36 cellular contexts compared by ENCODE assay signal in genomic region chr15:48678851-48679250, GRCh38.
"Had no signal": no experiment of that assay in that cellular context is flagged by ENCODE, and none has a peak within 500 bp of the region (broad histone marks: within the 10 kb centered on the region; RNA-seq: fewer than 3 reads in every experiment).

No MANE protein-coding gene starts in this region.

- H3K4me3 ChIP-seq: MG63 had no signal

- H3K27me3 ChIP-seq: MG63 had no signal

- H3K27ac ChIP-seq: KMS-11 had no signal

- H3K9ac ChIP-seq: KMS-11 had no signal

- H3K9me3 ChIP-seq: MG63 had no signal

- H3K4me2 ChIP-seq: KMS-11 had no signal

- H3K36me3 ChIP-seq: MG63 had no signal

- DNase-seq: Karpas-422, Kasumi-1, MG63, MM.1S, MV-4-11, NCI-H1048, NCI-H1092, NCI-H1092 treated with DMSO at 0.1 percent for 48 hours, NCI-H1105, NCI-H1105 treated with DMSO at 0.1 percent for 48 hours, NCI-H1417, NCI-H1417 treated with DMSO at 0.1 percent for 48 hours, NCI-H1436, NCI-H1436 treated with DMSO at 0.1 percent for 48 hours, NCI-H1694, NCI-H1694 treated with DMSO at 0.1 percent for 48 hours, NCI-H187, NCI-H187 treated with DMSO at 0.1 percent for 48 hours, NCI-H1930, NCI-H2029, NCI-H2029 treated with DMSO at 0.1 percent for 48 hours, NCI-H2081, NCI-H2081 treated with DMSO at 0.1 percent for 48 hours, NCI-H2107, NCI-H2171, NCI-H2171 treated with DMSO at 0.1 percent for 48 hours, NCI-H2227 treated with DMSO at 0.1 percent for 48 hours, NCI-H226, NCI-H345, NCI-H446, NCI-H446 treated with DMSO at 0.1 percent for 48 hours, NCI-H510A, NCI-H510A treated with DMSO at 0.1 percent for 48 hours, NCI-H524, NCI-H524 treated with DMSO at 0.1 percent for 48 hours had no signal
